ENCODE assay signal across 18 cellular contexts in the genomic region with DNA sequence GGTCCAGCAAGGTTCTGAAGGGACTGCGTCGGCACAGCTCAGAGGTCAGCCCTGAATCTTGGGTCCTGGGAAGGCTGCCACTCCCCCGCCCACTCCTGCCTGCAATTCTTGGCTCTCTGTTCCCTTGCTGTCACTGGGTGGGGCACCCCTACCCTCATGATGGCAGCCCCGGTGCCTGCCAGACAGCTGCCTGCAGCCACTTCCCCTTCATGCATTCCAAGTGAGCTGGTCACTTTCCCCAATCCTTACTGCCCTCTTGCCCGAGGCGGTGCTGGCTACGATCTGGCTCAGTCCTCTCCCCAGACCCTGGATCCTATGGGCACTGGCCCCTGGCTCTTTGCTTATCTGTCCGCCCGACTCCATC. TPM values are rescaled to one million over a fixed set of nuclear protein-coding genes. Genes with fewer than 3 reads are reported as not detected.
DNase-seq lines count a peak whose midpoint lies in the region; ATAC-seq, FAIRE-seq and TF ChIP-seq lines count a peak whose summit lies in the region.
"Had no signal": no experiment of that assay in that cellular context is flagged by ENCODE, and none has a peak within 500 bp of the region (broad histone marks: within the 10 kb centered on the region; RNA-seq: fewer than 3 reads in every experiment).

No MANE protein-coding gene starts in this region.

- in situ Hi-C loops in HepG2 (cut with HindIII; ENCODE audit: extremely low pct_ligation_motif_present, low pct_unique_long_range_greater_than_20kb) = no loop called here

- no peaks in the 10 kb centered on the region for H4K20me1 ChIP-seq in HepG2 (ENCODE audit: insufficient read depth, low read length)

- intact Hi-C loops in right lobe of liver (cut with DNase I) (no loop called here), HepG2 (cut with micrococcal nuclease; ENCODE audit: unreplicated experiment) (no loop called here), lower lobe of right lung (cut with DNase I) (no loop called here)

- no peak overlapping the region for H3K9ac ChIP-seq in HepG2 (ENCODE audit: insufficient read depth, low read depth, low read length)

- no peak overlapping the region for H3K27ac ChIP-seq in right lobe of liver
- H3K27ac ChIP-seq in HepG2 (ENCODE audit: extremely low read length, insufficient read depth, low read length) = no peak overlapping the region
- no peak overlapping the region for H3K27ac ChIP-seq in lower lobe of right lung
- no peak overlapping the region for H3K27ac ChIP-seq in suprapubic skin
- H3K27ac ChIP-seq: heart right ventricle, WERI-Rb-1 had no signal

- no peak for TF ChIP-seq EP300 in HepG2 (IDR thresholded peaks at IDR 0.05; ENCODE audit: low read depth in 2 of 2, low read length in 2 of 2)
- no peak for TF ChIP-seq EP300 in HepG2 (CRISPR knock-in tag; IDR thresholded peaks at IDR 0.05; ENCODE audit: borderline replicate concordance)
- TF ChIP-seq EP300 in suprapubic skin (IDR thresholded peaks at IDR 0.05) = no peak

- no peaks in the 10 kb centered on the region for H3K79me2 ChIP-seq in HepG2 (ENCODE audit: insufficient read depth, low read length)

- H3K27ac Mint-ChIP-seq in WTC11 = peak overlapping the region; percentile 4; the same call in 1 of the 2 replicates
- H3K27ac Mint-ChIP-seq: activated T-helper 1 cell treated with anti-CD3 and anti-CD28 coated beads, Interleukin-12 subunit alpha, Interleukin-12 subunit beta, Interleukin-2, Interleukin-4 antibody, amounts not matched to agents 30 ng/mL and 10 ng/mL and 1 ng/mL, durations not matched to agents 14 hours and 24 hours and 36 hours had no signal

- BruUV-seq in HepG2 (replicated peaks; lab: Mats Ljungman, UMichigan) = no TSS peak

- DNase-seq in right lobe of liver = no peak
- DNase-seq in HepG2 (ENCODE audit: low spot score) = no peak
- no peak for DNase-seq in WTC11 (ENCODE audit: low spot score)
- peak; percentile 62 for DNase-seq in lower lobe of right lung
- DNase-seq in suprapubic skin (ENCODE audit: low spot score in 2 of 2) = no peak
- DNase-seq in DMS53 (lab: John Stamatoyannopoulos, UW) = no peak
- DNase-seq: HCEC 1CT, heart right ventricle, NCI-H526 treated with DMSO at 0.1 percent for 48 hours, SHP77 treated with DMSO at 0.1 percent for 48 hours, WERI-Rb-1 had no signal

- H3K36me3 Mint-ChIP-seq in WTC11 = no peaks in the 10 kb centered on the region
- H3K36me3 Mint-ChIP-seq: brain had no signal

- H3K4me2 ChIP-seq in HepG2 (ENCODE audit: low read depth, low read length) = no peak overlapping the region

- no peaks in the 10 kb centered on the region for H3K4me1 ChIP-seq in right lobe of liver
- no peaks in the 10 kb centered on the region for H3K4me1 ChIP-seq in HepG2 (ENCODE audit: insufficient read depth, low read length)
- no peaks in the 10 kb centered on the region for H3K4me1 ChIP-seq in lower lobe of right lung
- H3K4me1 ChIP-seq in suprapubic skin = peaks cover 6% of the 10 kb centered on the region

- WGBS in right lobe of liver (ENCODE audit: insufficient coverage, low coverage, low lambda C conversion rate, missing lambda C conversion rate) = 59% methylated on average over 7 of the region's 9 CpGs
- WGBS in HepG2 (ENCODE audit: low lambda C conversion rate) = 31% methylated on average over 6 of the region's 9 CpGs
- 37% methylated on average over 7 of the region's 9 CpGs for WGBS in suprapubic skin

- no peak overlapping the region for H3K4me3 Mint-ChIP-seq in WTC11
- H3K4me3 Mint-ChIP-seq: activated T-helper 1 cell treated with anti-CD3 and anti-CD28 coated beads, Interleukin-12 subunit alpha, Interleukin-12 subunit beta, Interleukin-2, Interleukin-4 antibody, amounts not matched to agents 30 ng/mL and 10 ng/mL and 1 ng/mL, durations not matched to agents 14 hours and 24 hours and 36 hours; brain had no signal

- TF ChIP-seq POLR2A in right lobe of liver (IDR thresholded peaks at IDR 0.05) (no peak), HepG2 (IDR thresholded peaks at IDR 0.05; ENCODE audit: insufficient read depth in 1 of 2, low read depth in 2 of 2, low read length in 2 of 2) (no peak), suprapubic skin (IDR thresholded peaks at IDR 0.05) (no peak)

- H3K27me3 ChIP-seq in right lobe of liver (no peaks in the 10 kb centered on the region), HepG2 (ENCODE audit: control insufficient read depth in 1 of 2, insufficient read depth in 2 of 2, low read length in 2 of 2) (peaks cover 2 to 40% of the 10 kb centered on the region in 2 experiments; a peak in 4 of 5 replicates), lower lobe of right lung (ENCODE audit: low read depth) (peaks cover 4% of the 10 kb centered on the region), suprapubic skin (peaks cover 60% of the 10 kb centered on the region)

- no peak for FAIRE-seq in HepG2 (lab: Jason Lieb, UNC)
- FAIRE-seq: GM12878 had no signal

- peaks cover 33% of the 10 kb centered on the region for H3K4me1 Mint-ChIP-seq in WTC11

- no peaks in the 10 kb centered on the region for H3K9me3 Mint-ChIP-seq in WTC11
- H3K9me3 Mint-ChIP-seq: activated T-helper 1 cell treated with anti-CD3 and anti-CD28 coated beads, Interleukin-12 subunit alpha, Interleukin-12 subunit beta, Interleukin-2, Interleukin-4 antibody, amounts not matched to agents 30 ng/mL and 10 ng/mL and 1 ng/mL, durations not matched to agents 14 hours and 24 hours and 36 hours had no signal

- no peak overlapping the region for H2AFZ ChIP-seq in HepG2 (ENCODE audit: low read length)

- H3K36me3 ChIP-seq in right lobe of liver (no peaks in the 10 kb centered on the region), HepG2 (replicated peaks in 1 of 2; ENCODE audit: control insufficient read depth in 1 of 2, insufficient read depth in 2 of 2, low read length in 2 of 2) (no peaks in the 10 kb centered on the region), lower lobe of right lung (no peaks in the 10 kb centered on the region), suprapubic skin (no peaks in the 10 kb centered on the region)
- H3K36me3 ChIP-seq: heart right ventricle, WERI-Rb-1 had no signal

- H3K4me3 ChIP-seq in right lobe of liver (no peak overlapping the region), HepG2 (replicated peaks in 1 of 3; ENCODE audit: insufficient read depth in 1 of 3, low read depth in 2 of 3, low read length in 3 of 3) (no peak overlapping the region), lower lobe of right lung (no peak overlapping the region), suprapubic skin (no peak overlapping the region)
- H3K4me3 ChIP-seq: GM12878, heart right ventricle had no signal

- POLR2A ChIA-PET in HepG2 (lab: Yijun Ruan, JAX) = no interaction called here
- POLR2A ChIA-PET in WTC11 (lab: Charles Lee) = no interaction called here

- TF ChIP-seq RAD21 in HepG2 (CRISPR knock-in tag; IDR thresholded peaks at IDR 0.05) = no peak

- TF ChIP-seq CTCF in right lobe of liver (IDR thresholded peaks at IDR 0.05) (no peak), HepG2 (CRISPR knock-in tag; IDR thresholded peaks at IDR 0.05) (no peak), WTC11 (IDR thresholded peaks at IDR 0.05) (no peak), lower lobe of right lung (IDR thresholded peaks at IDR 0.05) (no peak), suprapubic skin (IDR thresholded peaks at IDR 0.05) (no peak)

- ATAC-seq in right lobe of liver = peak in 3 of 4 donors; percentile 15 to 30 (median 26)
- ATAC-seq in HepG2 = no peak
- peak; percentile 10; the same call in 1 of the 2 replicates for ATAC-seq in WTC11
- peak; percentile 59 to 68 for ATAC-seq in lower lobe of right lung
- no peak for ATAC-seq in HG03354 (IDR thresholded peaks at IDR 0.05; ENCODE audit: poor library complexity, severe bottlenecking, unreplicated experiment)
- ATAC-seq in activated CD4-positive, CD25-positive, alpha-beta regulatory T cell treated with anti-CD3 and anti-CD28 coated beads, Interleukin-2, amount 50 U/mL, for 24 hours = no peak
- ATAC-seq: GM12878 had no signal

- H3K9me3 ChIP-seq in right lobe of liver (no peaks in the 10 kb centered on the region), HepG2 (ENCODE audit: low read length) (no peaks in the 10 kb centered on the region), lower lobe of right lung (no peaks in the 10 kb centered on the region), suprapubic skin (no peaks in the 10 kb centered on the region)
- H3K9me3 ChIP-seq: heart right ventricle had no signal

- H3K27me3 Mint-ChIP-seq in WTC11 (ENCODE audit: low read depth) = no peaks in the 10 kb centered on the region

- CTCF ChIA-PET in HepG2 (lab: Yijun Ruan, JAX; ENCODE audit: low intra/inter-chr PET ratio, low total read pairs) = no interaction called here
- CTCF ChIA-PET in WTC11 (lab: Charles Lee) = interaction anchor here (0.7 to 1.7 kb wide), 3 partner anchors 12 to 253 kb away, joined by 3 to 8 read pairs (median 4); no protein-coding TSS in a partner anchor

TF ChIP-seq in HepG2, 621 proteins besides CTCF, POLR2A, EP300 and RAD21 (continues in another document):
- no peak for TF ChIP-seq ZNF773 (CRISPR knock-in tag; IDR thresholded peaks at IDR 0.05; ENCODE audit: borderline replicate concordance)

TF ChIP-seq in WTC11, 78 proteins besides CTCF, POLR2A, EP300 and RAD21 (continues in another document):
- TF ChIP-seq FOXK1 (CRISPR knock-in tag; IDR thresholded peaks at IDR 0.05) (no peak), MYBL2 (CRISPR knock-in tag; IDR thresholded peaks at IDR 0.05) (no peak)

RNA-seq across cellular contexts. Expression of gene MYL10, which starts 14.2 kb away (rescaled TPM):
- total RNA-seq in right lobe of liver (not detected), HepG2 (2016; rRNA removed; fragmentation: Illumina TruSeq; extraction: Trizol) (not detected in 2 replicates), WTC11 (2021) (not detected in 3 replicates), lower lobe of right lung (not detected), suprapubic skin (not detected)
- total RNA-seq in HepG2 (2016; cell fraction: cytosol; rRNA removed; fragmentation: Illumina TruSeq; extraction: Trizol; ENCODE audit: low read depth) = not detected in 2 replicates
- not detected in 2 replicates for total RNA-seq in HepG2 (2016; cell fraction: insoluble cytoplasmic fraction; rRNA removed; fragmentation: Illumina TruSeq; extraction: Trizol)
- not detected in 2 replicates for total RNA-seq in HepG2 (2016; cell fraction: membrane; rRNA removed; fragmentation: Illumina TruSeq; extraction: Trizol)
- not detected in 2 replicates for total RNA-seq in HepG2 (2016; cell fraction: nucleus; rRNA removed; fragmentation: Illumina TruSeq; extraction: Trizol)
- polyA plus RNA-seq in HepG2 (2011; rRNA removed) = 0.16 TPM in 1 of 2 replicates, not detected in the other
- polyA plus RNA-seq in HepG2 (2011; cell fraction: cytosol; rRNA removed) = not detected in 2 replicates
- not detected in 2 replicates for polyA plus RNA-seq in HepG2 (2011; cell fraction: nucleus; rRNA removed)
- polyA plus RNA-seq in HepG2 (2012) = not detected in 2 replicates
- not detected in 2 replicates for polyA plus RNA-seq in HepG2 (2016; cell fraction: cytosol; fragmentation: Illumina TruSeq; extraction: Trizol; ENCODE audit: low read depth)
- polyA plus RNA-seq in HepG2 (2016; cell fraction: insoluble cytoplasmic fraction; fragmentation: Illumina TruSeq; extraction: Trizol; ENCODE audit: low read depth) = not detected in 2 replicates
- not detected in 2 replicates for polyA plus RNA-seq in HepG2 (2016; cell fraction: membrane; fragmentation: Illumina TruSeq; extraction: Trizol; ENCODE audit: low read depth)
- polyA plus RNA-seq in HepG2 (2016; cell fraction: nucleus; fragmentation: Illumina TruSeq; extraction: Trizol; ENCODE audit: insufficient read depth, low read depth) = not detected in 2 replicates
- not detected in 2 replicates for polyA minus RNA-seq in HepG2 (2011; rRNA and poly(A)+ RNA removed; ENCODE audit: low replicate concordance)
- not detected in 2 replicates for polyA minus RNA-seq in HepG2 (2011; cell fraction: cytosol; rRNA and poly(A)+ RNA removed)
- not detected in 2 replicates for polyA minus RNA-seq in HepG2 (2011; cell fraction: nucleus; rRNA and poly(A)+ RNA removed)
- total RNA-seq: activated T-helper 1 cell treated with anti-CD3 and anti-CD28 coated beads, Interleukin-12 subunit alpha, Interleukin-12 subunit beta, Interleukin-2, Interleukin-4 antibody, amounts not matched to agents 30 ng/mL and 10 ng/mL and 1 ng/mL, durations not matched to agents 14 hours and 24 hours and 36 hours; GM12878; heart right ventricle; liver; omental fat pad had no signal
- polyA plus RNA-seq: GM12878, heart right ventricle, liver had no signal

Comparison
In these comparisons a context has a peak if more than half of its experiments do, and no peak if none do; other contexts are left out.
1. ATAC-seq: peak in right lobe of liver (3 of 4), WTC11 (single experiment) and lower lobe of right lung (2 of 2); none in HepG2 (single experiment), HG03354 (single experiment) and activated CD4-positive, CD25-positive, alpha-beta regulatory T cell treated with anti-CD3 and anti-CD28 coated beads, Interleukin-2, amount 50 U/mL, for 24 hours (0 of 2).